Comparison of ENCODE assay signal across 9 cellular contexts in genomic region chr10:44977287-44978212, GRCh38. TPM values are rescaled to one million over a fixed set of nuclear protein-coding genes. Genes with fewer than 3 reads are reported as not detected.
DNase-seq lines count a peak whose midpoint lies in the region; ATAC-seq and TF ChIP-seq lines count a peak whose summit lies in the region.
"Had no signal": no experiment of that assay in that cellular context is flagged by ENCODE, and none has a peak within 500 bp of the region (broad histone marks: within the 10 kb centered on the region; RNA-seq: fewer than 3 reads in every experiment).

No MANE protein-coding gene starts in this region.

- peak overlapping the region; percentile 99 for H3K9ac ChIP-seq in endocrine pancreas (ENCODE audit: control insufficient read depth, insufficient read depth, low read length)

- H3K4me3 ChIP-seq in PC-9 (peak overlapping the region; percentile 61), endocrine pancreas (ENCODE audit: control insufficient read depth, insufficient read depth, low read length) (peak overlapping the region; percentile 83), mucosa of descending colon (peak overlapping the region; percentile 19), thyroid gland (replicated peaks in 1 of 3) (peak overlapping the region; percentile 3 to 65 (median 12))

- no TSS peak for BruUV-seq in PC-9 (replicated peaks; lab: Mats Ljungman, UMichigan)

- H3K4me1 ChIP-seq in PC-9 (replicated peaks; ENCODE audit: insufficient read depth) = peaks cover 82% of the 10 kb centered on the region
- no peaks in the 10 kb centered on the region for H3K4me1 ChIP-seq in endocrine pancreas (ENCODE audit: control insufficient read depth, insufficient read depth, low read length)
- H3K4me1 ChIP-seq in mucosa of descending colon (ENCODE audit: low read depth) = peaks cover 43% of the 10 kb centered on the region
- peaks cover 68 to 96% of the 10 kb centered on the region in 2 donors for H3K4me1 ChIP-seq in thyroid gland

- no peaks in the 10 kb centered on the region for H3K36me3 ChIP-seq in PC-9 (ENCODE audit: low read depth)
- H3K36me3 ChIP-seq in endocrine pancreas (ENCODE audit: control insufficient read depth, insufficient read depth, low read length) = peaks cover 2% of the 10 kb centered on the region
- no peaks in the 10 kb centered on the region for H3K36me3 ChIP-seq in mucosa of descending colon (ENCODE audit: low read depth)
- peaks cover 34 to 35% of the 10 kb centered on the region in 2 donors for H3K36me3 ChIP-seq in thyroid gland

- CTCF ChIA-PET in PC-9 (lab: Charles Lee) = no interaction called here
- CTCF ChIA-PET in activated CD8-positive, alpha-beta T cell treated with anti-CD3 and anti-CD28 coated beads for 36 hours (lab: Charles Lee) = interaction anchor here (0.9 to 4.5 kb wide), 3 partner anchors 11 to 64 kb away, joined by 3 to 23 read pairs (median 10); no protein-coding TSS in a partner anchor

- no peaks in the 10 kb centered on the region for H3K9me2 ChIP-seq in PC-9 (ENCODE audit: insufficient read depth)

- ATAC-seq in mucosa of descending colon (no peak), GM21576 (IDR thresholded peaks at IDR 0.05; ENCODE audit: unreplicated experiment) (no peak)
- ATAC-seq in activated CD8-positive, alpha-beta T cell treated with anti-CD3 and anti-CD28 coated beads for 36 hours = no peak

- H3K9me3 ChIP-seq in PC-9 (ENCODE audit: insufficient read depth, low read depth) (no peaks in the 10 kb centered on the region), endocrine pancreas (ENCODE audit: control insufficient read depth, low read length) (no peaks in the 10 kb centered on the region), mucosa of descending colon (no peaks in the 10 kb centered on the region), thyroid gland (no peaks in the 10 kb centered on the region)

- H3K9me3 Mint-ChIP-seq in activated CD8-positive, alpha-beta T cell treated with anti-CD3 and anti-CD28 coated beads for 36 hours = no peaks in the 10 kb centered on the region

- H3K27me3 ChIP-seq in PC-9 (ENCODE audit: insufficient read depth, low read depth) = no peaks in the 10 kb centered on the region
- H3K27me3 ChIP-seq in endocrine pancreas (ENCODE audit: control insufficient read depth, insufficient read depth, low read length) = no peaks in the 10 kb centered on the region
- H3K27me3 ChIP-seq in thyroid gland = no peaks in the 10 kb centered on the region

- POLR2A ChIA-PET in PC-9 (lab: Charles Lee; ENCODE audit: unreplicated experiment) = interaction anchor here (1.2 kb wide), 1 partner anchor 24 kb away, joined by 13 read pairs; no protein-coding TSS in a partner anchor
- POLR2A ChIA-PET in activated CD8-positive, alpha-beta T cell treated with anti-CD3 and anti-CD28 coated beads for 36 hours (lab: Charles Lee) = interaction anchor here (1.2 kb wide), 1 partner anchor 23 kb away, joined by 3 read pairs; no protein-coding TSS in a partner anchor

- H3K27ac Mint-ChIP-seq in activated CD8-positive, alpha-beta T cell treated with anti-CD3 and anti-CD28 coated beads for 36 hours = no peak overlapping the region

- H3K79me2 ChIP-seq in PC-9 (ENCODE audit: low read depth) = peaks cover 22% of the 10 kb centered on the region

- no peak overlapping the region for H3K4me3 Mint-ChIP-seq in activated CD8-positive, alpha-beta T cell treated with anti-CD3 and anti-CD28 coated beads for 36 hours

- peaks cover 31% of the 10 kb centered on the region; the same call in 1 of the 2 replicates for H3F3A ChIP-seq in PC-9 (ENCODE audit: insufficient read depth, low read depth)

- H3K27ac ChIP-seq in PC-9 (0 out of 2 replicates have a peak overlapping the region, but pooled peaks have one; percentile 11), thyroid gland (peak overlapping the region; percentile 59 to 97 (median 95))

- peak overlapping the region; percentile 81 for H3K4me2 ChIP-seq in PC-9

- intact Hi-C loops in PC-9 (cut with micrococcal nuclease; ENCODE audit: unreplicated experiment) (loop anchor here (1.0 to 5.0 kb wide), 5 partner anchors 13 to 1115 kb away; partner anchors contain the start of gene RASSF4), mucosa of descending colon (cut with DNase I, micrococcal nuclease) (loop anchor here in 1 of 2 donors (2.0 kb wide), 1 partner anchor 67 kb away; the partner anchor contains the start of gene TMEM72), thyroid gland (cut with DNase I) (no loop called here)
- intact Hi-C loops in activated CD8-positive, alpha-beta T cell treated with anti-CD3 and anti-CD28 coated beads for 36 hours (cut with micrococcal nuclease) = no loop called here

- peaks cover 19% of the 10 kb centered on the region for H3K4me1 Mint-ChIP-seq in activated CD8-positive, alpha-beta T cell treated with anti-CD3 and anti-CD28 coated beads for 36 hours (ENCODE audit: low read depth)

- DNase-seq in PC-9 (no peak), mucosa of descending colon (no peak), thyroid gland (peak in 1 of 2 donors; percentile 14)
- DNase-seq in activated T-cell treated with anti-CD3 and anti-CD28 coated beads, Interleukin-2, amount 50 U/mL, for 48 hours = no peak
- DNase-seq in activated CD8-positive, alpha-beta T cell treated with anti-CD3 and anti-CD28 coated beads for 36 hours = no peak
- DNase-seq: activated CD4-positive, alpha-beta T cell treated with anti-CD3 and anti-CD28 coated beads for 4 hours; effector memory CD4-positive, alpha-beta T cell had no signal

- H3K36me3 Mint-ChIP-seq in activated CD8-positive, alpha-beta T cell treated with anti-CD3 and anti-CD28 coated beads for 36 hours (ENCODE audit: low read depth) = no peaks in the 10 kb centered on the region

- H3K27me3 Mint-ChIP-seq in activated CD8-positive, alpha-beta T cell treated with anti-CD3 and anti-CD28 coated beads for 36 hours = no peaks in the 10 kb centered on the region

- no peak for TF ChIP-seq POLR2A in thyroid gland (IDR thresholded peaks at IDR 0.05)

- H2AFZ ChIP-seq in PC-9 = no peak overlapping the region

- WGBS in thyroid gland, 2 donors = 65 to 79% methylated on average over 6 to 13 of the region's 25 CpGs

- no peak for TF ChIP-seq CTCF in PC-9 (conservative IDR thresholded peaks at IDR 0.05)
- TF ChIP-seq CTCF in mucosa of descending colon (IDR thresholded peaks at IDR 0.05) = no peak
- no peak for TF ChIP-seq CTCF in thyroid gland (IDR thresholded peaks at IDR 0.05)
- no peak for TF ChIP-seq CTCF in activated CD8-positive, alpha-beta T cell treated with anti-CD3 and anti-CD28 coated beads for 36 hours (IDR thresholded peaks at IDR 0.05)

- H4K20me1 ChIP-seq in PC-9 (ENCODE audit: insufficient read depth) = peaks cover 9% of the 10 kb centered on the region

RNA-seq across cellular contexts. Expression of gene DEPP1, which starts 1.1 kb away (rescaled TPM):
- 13.2 and 15.1 TPM in 2 replicates for total RNA-seq in PC-9 (2021)
- total RNA-seq in mucosa of descending colon = 10 to 100 TPM; 14.8 to 19.0 (median 18.1) TPM
- total RNA-seq in thyroid gland = 100 to 1,000 TPM in 2 of 4 donors, 10 to 100 TPM in 2; 45.1 to 518 (median 182) TPM
- under 1 TPM; 0.16 to 0.27 TPM for total RNA-seq in activated CD8-positive, alpha-beta T cell treated with anti-CD3 and anti-CD28 coated beads for 36 hours

RNA-seq across cellular contexts. Expression of gene RASSF4, which starts 17.9 kb away (rescaled TPM):
- total RNA-seq in PC-9 (2021) = 6.5 and 7.6 TPM in 2 replicates
- 10 to 100 TPM; 20.0 to 50.6 (median 32.3) TPM for total RNA-seq in mucosa of descending colon
- 100 to 1,000 TPM; 175 to 226 (median 203) TPM for total RNA-seq in thyroid gland
- 1 to 10 TPM; 1.8 to 1.9 TPM for total RNA-seq in activated CD8-positive, alpha-beta T cell treated with anti-CD3 and anti-CD28 coated beads for 36 hours

RNA-seq across cellular contexts. Expression of gene ZNF22, which starts 23.2 kb away (rescaled TPM):
- 22.4 and 29.9 TPM in 2 replicates for total RNA-seq in PC-9 (2021)
- 10 to 100 TPM; 14.6 to 17.7 (median 15.5) TPM for total RNA-seq in mucosa of descending colon
- 10 to 100 TPM; 28.5 to 40.3 (median 33.1) TPM for total RNA-seq in thyroid gland
- 10 to 100 TPM; 34.4 to 37.6 TPM for total RNA-seq in activated CD8-positive, alpha-beta T cell treated with anti-CD3 and anti-CD28 coated beads for 36 hours

Comparison
In these comparisons a context has a peak if more than half of its experiments do, and no peak if none do; other contexts are left out.
1. H3K4me3 ChIP-seq: peak in every context shown above with its lines; median percentile 83 in endocrine pancreas; 61 in PC-9; 19 in mucosa of descending colon; 12 in thyroid gland.
2. RNA of gene DEPP1, which starts 1.1 kb away (total RNA-seq): 45.1 to 518 TPM in thyroid gland, 14.8 to 19.0 TPM in mucosa of descending colon and 13.2 to 15.1 TPM in PC-9; 0.16 to 0.27 TPM in activated CD8-positive, alpha-beta T cell treated with anti-CD3 and anti-CD28 coated beads for 36 hours; every median in the first group is over 10 times any median in the second.